Comparison of ENCODE assay signal across 38 cellular contexts in the genomic region with DNA sequence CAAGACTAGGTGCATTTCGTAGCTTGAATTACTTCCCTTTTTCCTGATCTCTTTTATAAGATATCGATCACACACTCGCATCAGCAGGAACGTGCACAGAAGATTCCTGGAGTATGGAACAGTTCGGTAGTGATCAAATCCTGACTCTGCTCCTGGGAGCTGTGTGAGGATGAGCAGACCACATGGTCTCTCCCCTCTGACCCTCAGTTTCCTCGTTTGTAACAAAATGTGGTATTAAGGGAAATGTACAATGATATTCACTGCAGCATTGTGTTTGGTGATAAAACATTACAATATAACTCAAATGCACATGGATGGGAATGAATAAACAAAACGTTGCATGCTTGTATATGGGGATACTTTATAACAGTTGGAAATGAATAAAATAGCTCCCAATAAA. TPM values are rescaled to one million over a fixed set of nuclear protein-coding genes. Genes with fewer than 3 reads are reported as not detected.
"Had no signal": no experiment of that assay in that cellular context is flagged by ENCODE, and none has a peak within 500 bp of the region (broad histone marks: within the 10 kb centered on the region; RNA-seq: fewer than 3 reads in every experiment).

No MANE protein-coding gene starts in this region.

- H3K4me3 Mint-ChIP-seq: activated B cell treated with CpG ODN at 0.5 μM for 24 hours; activated CD4-positive, alpha-beta memory T cell treated with anti-CD3 and anti-CD28 coated beads for 36 hours; activated CD4-positive, alpha-beta T cell treated with anti-CD3 and anti-CD28 coated beads, Interleukin-2, amount 10 ng/mL, durations not matched to agents 24 days and 14 days; activated CD8-positive, alpha-beta T cell treated with anti-CD3 and anti-CD28 coated beads for 36 hours; activated naive CD4-positive, alpha-beta T cell treated with anti-CD3 and anti-CD28 coated beads for 36 hours; activated naive CD8-positive, alpha-beta T cell treated with anti-CD3 and anti-CD28 coated beads for 36 hours; activated T-cell treated with anti-CD3 and anti-CD28 coated beads, Interleukin-2, amount 50 U/mL, for 4 hours; activated T-cell treated with anti-CD3 and anti-CD28 coated beads, Interleukin-2, amount 50 U/mL, for 72 hours; activated T-helper 1 cell treated with anti-CD3 and anti-CD28 coated beads, Interleukin-12 subunit alpha, Interleukin-12 subunit beta, Interleukin-2, Interleukin-4 antibody, amounts not matched to agents 30 ng/mL and 10 ng/mL and 1 ng/mL, durations not matched to agents 14 hours and 24 hours and 36 hours; activated T-helper 17 cell treated with anti-CD3 and anti-CD28 coated beads, Interleukin-2, amount 50 U/mL, for 72 hours; brain; central memory CD8-positive, alpha-beta T cell; T-helper 1 cell treated with Interleukin-12 subunit alpha and Interleukin-12 subunit beta and Interleukin-4 antibody, amounts not matched to agents 30 μg/mL and 1 μg/mL, for 36 hours; T-helper 2 cell treated with Interferon-gamma antibody and Interleukin-4, amounts not matched to agents 5 μg/mL and 100 μg/mL, for 36 hours had no signal

- H3K9me3 Mint-ChIP-seq: activated B cell treated with CpG ODN at 0.5 μM for 24 hours; activated CD4-positive, alpha-beta memory T cell treated with anti-CD3 and anti-CD28 coated beads for 36 hours; activated CD4-positive, alpha-beta T cell treated with anti-CD3 and anti-CD28 coated beads, Interleukin-2, amount 10 ng/mL, durations not matched to agents 24 days and 14 days; activated CD8-positive, alpha-beta T cell treated with anti-CD3 and anti-CD28 coated beads for 36 hours; activated naive CD4-positive, alpha-beta T cell treated with anti-CD3 and anti-CD28 coated beads for 36 hours; activated naive CD4-positive, alpha-beta T cell treated with anti-CD3 and anti-CD28 coated beads, Interleukin-2, amount 50 U/mL, for 72 hours; activated naive CD8-positive, alpha-beta T cell treated with anti-CD3 and anti-CD28 coated beads for 36 hours; activated T-cell treated with anti-CD3 and anti-CD28 coated beads, Interleukin-2, amount 50 U/mL, for 4 hours; activated T-cell treated with anti-CD3 and anti-CD28 coated beads, Interleukin-2, amount 50 U/mL, for 72 hours; activated T-helper 1 cell treated with anti-CD3 and anti-CD28 coated beads, Interleukin-12 subunit alpha, Interleukin-12 subunit beta, Interleukin-2, Interleukin-4 antibody, amounts not matched to agents 30 ng/mL and 10 ng/mL and 1 ng/mL, durations not matched to agents 14 hours and 24 hours and 36 hours; activated T-helper 17 cell treated with anti-CD3 and anti-CD28 coated beads, Interleukin-2, amount 50 U/mL, for 72 hours; central memory CD8-positive, alpha-beta T cell; T-helper 1 cell treated with Interleukin-12 subunit alpha and Interleukin-12 subunit beta and Interleukin-4 antibody, amounts not matched to agents 30 μg/mL and 1 μg/mL, for 36 hours; T-helper 2 cell treated with Interferon-gamma antibody and Interleukin-4, amounts not matched to agents 5 μg/mL and 100 μg/mL, for 36 hours had no signal

- H3K9me3 ChIP-seq: ascending aorta had no signal

- H3K36me3 Mint-ChIP-seq: activated CD4-positive, alpha-beta memory T cell treated with anti-CD3 and anti-CD28 coated beads for 36 hours; activated naive CD4-positive, alpha-beta T cell treated with anti-CD3 and anti-CD28 coated beads, Interleukin-2, amount 50 U/mL, for 72 hours; activated naive CD8-positive, alpha-beta T cell treated with anti-CD3 and anti-CD28 coated beads for 36 hours; brain had no signal

- H3K27me3 ChIP-seq: ascending aorta, cardiac muscle cell had no signal

- H3K27ac ChIP-seq: ascending aorta, cardiac muscle cell had no signal

- H3K27me3 Mint-ChIP-seq: activated B cell treated with CpG ODN at 0.5 μM for 24 hours; activated CD4-positive, alpha-beta memory T cell treated with anti-CD3 and anti-CD28 coated beads for 36 hours; activated CD4-positive, alpha-beta T cell treated with anti-CD3 and anti-CD28 coated beads, Interleukin-2, amount 10 ng/mL, durations not matched to agents 24 days and 14 days; activated CD8-positive, alpha-beta T cell treated with anti-CD3 and anti-CD28 coated beads for 36 hours; activated naive CD8-positive, alpha-beta T cell treated with anti-CD3 and anti-CD28 coated beads for 36 hours; activated T-helper 17 cell treated with anti-CD3 and anti-CD28 coated beads, Interleukin-2, amount 50 U/mL, for 72 hours; central memory CD8-positive, alpha-beta T cell had no signal

- FAIRE-seq: bronchial epithelial cell, TTC549 had no signal

- DNase-seq: activated B cell treated with CpG ODN at 0.5 μM for 24 hours; activated CD4-positive, alpha-beta memory T cell treated with anti-CD3 and anti-CD28 coated beads for 36 hours; activated CD4-positive, alpha-beta T cell treated with anti-CD3 and anti-CD28 coated beads for 4 hours; activated CD4-positive, alpha-beta T cell treated with anti-CD3 and anti-CD28 coated beads, Interleukin-2, amount 10 ng/mL, durations not matched to agents 24 days and 14 days; activated CD4-positive, alpha-beta T cell treated with anti-CD3 and anti-CD28 coated beads, Interleukin-2, amount 50 U/mL, for 1 hour; activated CD4-positive, alpha-beta T cell treated with anti-CD3 and anti-CD28 coated beads, Interleukin-2, amount 50 U/mL, for 4 hours; activated CD4-positive, CD25-positive, alpha-beta regulatory T cell treated with anti-CD3 and anti-CD28 coated beads, Interleukin-2, amount 50 U/mL, for 72 hours; activated CD8-positive, alpha-beta memory T cell treated with anti-CD3 and anti-CD28 coated beads, Interleukin-2, amount 50 U/mL, for 4 hours; activated CD8-positive, alpha-beta T cell treated with anti-CD3 and anti-CD28 coated beads for 36 hours; activated effector memory CD4-positive, alpha-beta T cell treated with anti-CD3 and anti-CD28 coated beads, Interleukin-2, amount 50 U/mL, for 16 hours; activated gamma-delta T cell treated with Interleukin-2 at 50 U/mL for 16 hours; activated naive CD4-positive, alpha-beta T cell; activated naive CD4-positive, alpha-beta T cell treated with anti-CD3 and anti-CD28 coated beads for 36 hours; activated naive CD4-positive, alpha-beta T cell treated with anti-CD3 and anti-CD28 coated beads, Interleukin-2, amount 50 U/mL, for 16 hours; activated naive CD8-positive, alpha-beta T cell treated with anti-CD3 and anti-CD28 coated beads for 36 hours; activated T-cell treated with anti-CD3 and anti-CD28 coated beads for 4 hours; activated T-cell treated with anti-CD3 and anti-CD28 coated beads, Interleukin-2, amount 50 U/mL, for 1 hour; activated T-cell treated with anti-CD3 and anti-CD28 coated beads, Interleukin-2, amount 50 U/mL, for 4 hours; activated T-cell treated with anti-CD3 and anti-CD28 coated beads, Interleukin-2, amount 50 U/mL, for 72 hours; amygdala; anterior cingulate cortex; caudate nucleus; cerebellar nuclear complex; T-helper 1 cell; T-helper 2 cell; T-helper 9 cell had no signal

- H3K27ac Mint-ChIP-seq: activated B cell treated with CpG ODN at 0.5 μM for 24 hours; activated CD4-positive, alpha-beta memory T cell treated with anti-CD3 and anti-CD28 coated beads for 36 hours; activated CD4-positive, alpha-beta T cell treated with anti-CD3 and anti-CD28 coated beads, Interleukin-2, amount 10 ng/mL, durations not matched to agents 24 days and 14 days; activated CD8-positive, alpha-beta T cell treated with anti-CD3 and anti-CD28 coated beads for 36 hours; activated naive CD4-positive, alpha-beta T cell treated with anti-CD3 and anti-CD28 coated beads for 36 hours; activated naive CD4-positive, alpha-beta T cell treated with anti-CD3 and anti-CD28 coated beads, Interleukin-2, amount 50 U/mL, for 72 hours; activated naive CD8-positive, alpha-beta T cell treated with anti-CD3 and anti-CD28 coated beads for 36 hours; activated T-cell treated with anti-CD3 and anti-CD28 coated beads, Interleukin-2, amount 50 U/mL, for 72 hours; activated T-helper 1 cell treated with anti-CD3 and anti-CD28 coated beads, Interleukin-12 subunit alpha, Interleukin-12 subunit beta, Interleukin-2, Interleukin-4 antibody, amounts not matched to agents 30 ng/mL and 10 ng/mL and 1 ng/mL, durations not matched to agents 14 hours and 24 hours and 36 hours; activated T-helper 17 cell treated with anti-CD3 and anti-CD28 coated beads, Interleukin-2, amount 50 U/mL, for 72 hours; brain; T-helper 1 cell treated with Interleukin-12 subunit alpha and Interleukin-12 subunit beta and Interleukin-4 antibody, amounts not matched to agents 30 μg/mL and 1 μg/mL, for 36 hours; T-helper 2 cell treated with Interferon-gamma antibody and Interleukin-4, amounts not matched to agents 5 μg/mL and 100 μg/mL, for 36 hours had no signal

- H3K4me1 Mint-ChIP-seq: activated B cell treated with CpG ODN at 0.5 μM for 24 hours; activated naive CD8-positive, alpha-beta T cell treated with anti-CD3 and anti-CD28 coated beads for 36 hours; brain; central memory CD8-positive, alpha-beta T cell had no signal

- H3K4me3 ChIP-seq: ascending aorta, cardiac muscle cell had no signal

- H3K36me3 ChIP-seq: ascending aorta, cardiac muscle cell had no signal

- H3K4me1 ChIP-seq: ascending aorta had no signal

- ATAC-seq: activated CD8-positive, alpha-beta T cell treated with anti-CD3 and anti-CD28 coated beads for 36 hours; activated naive CD4-positive, alpha-beta T cell treated with anti-CD3 and anti-CD28 coated beads, Interleukin-2, amount 50 U/mL, for 72 hours; activated T-cell treated with anti-CD3 and anti-CD28 coated beads, Interleukin-2, amount 50 U/mL, for 4 hours; activated T-cell treated with anti-CD3 and anti-CD28 coated beads, Interleukin-2, amount 50 U/mL, for 72 hours; activated T-helper 17 cell treated with anti-CD3 and anti-CD28 coated beads, Interleukin-2, amount 50 U/mL, for 72 hours had no signal

RNA-seq across cellular contexts. Expression of gene ANKRD34C, which starts 55.1 kb away (rescaled TPM):
- total RNA-seq: activated B cell treated with CpG ODN at 0.5 μM for 24 hours; activated CD4-positive, alpha-beta memory T cell treated with anti-CD3 and anti-CD28 coated beads for 36 hours; activated CD4-positive, alpha-beta T cell treated with anti-CD3 and anti-CD28 coated beads, Interleukin-2, amount 10 ng/mL, durations not matched to agents 24 days and 14 days; activated CD8-positive, alpha-beta memory T cell treated with anti-CD3 and anti-CD28 coated beads for 36 hours; activated CD8-positive, alpha-beta T cell treated with anti-CD3 and anti-CD28 coated beads for 36 hours; activated naive CD4-positive, alpha-beta T cell treated with anti-CD3 and anti-CD28 coated beads for 36 hours; activated naive CD4-positive, alpha-beta T cell treated with anti-CD3 and anti-CD28 coated beads, Interleukin-2, amount 50 U/mL, for 72 hours; activated naive CD8-positive, alpha-beta T cell treated with anti-CD3 and anti-CD28 coated beads for 36 hours; activated T-cell treated with anti-CD3 and anti-CD28 coated beads, Interleukin-2, amount 50 U/mL, for 4 hours; activated T-cell treated with anti-CD3 and anti-CD28 coated beads, Interleukin-2, amount 50 U/mL, for 72 hours; activated T-helper 1 cell treated with anti-CD3 and anti-CD28 coated beads, Interleukin-12 subunit alpha, Interleukin-12 subunit beta, Interleukin-2, Interleukin-4 antibody, amounts not matched to agents 30 ng/mL and 10 ng/mL and 1 ng/mL, durations not matched to agents 14 hours and 24 hours and 36 hours; activated T-helper 17 cell treated with anti-CD3 and anti-CD28 coated beads, Interleukin-2, amount 50 U/mL, for 72 hours; ascending aorta; bronchial epithelial cell; cardiac muscle cell had no signal
- polyA plus RNA-seq: cardiac muscle cell had no signal
